ENCODE assay signal across 14 cellular contexts in genomic region chr18:13438507-13439056, GRCh38.
DNase-seq lines count a peak whose midpoint lies in the region; ATAC-seq and TF ChIP-seq lines count a peak whose summit lies in the region.
"Had no signal": no experiment of that assay in that cellular context is flagged by ENCODE, and none has a peak within 500 bp of the region (broad histone marks: within the 10 kb centered on the region; RNA-seq: fewer than 3 reads in every experiment).

No MANE protein-coding gene starts in this region.

- peak overlapping the region; percentile 56 for H3K4me3 Mint-ChIP-seq in activated T-cell treated with anti-CD3 and anti-CD28 coated beads, Interleukin-2, amount 50 U/mL, for 4 hours

- H3K9me2 ChIP-seq in OCI-LY1 (ENCODE audit: low read depth, low read length): no peaks in the 10 kb centered on the region

- H3K4me2 ChIP-seq in OCI-LY1 (ENCODE audit: low read length): peak overlapping the region; percentile 61
- H3K4me2 ChIP-seq: hepatocyte had no signal

- H3K36me3 ChIP-seq in OCI-LY1 (ENCODE audit: insufficient read depth, low read length): no peaks in the 10 kb centered on the region
- H3K36me3 ChIP-seq in ascending aorta: peaks cover 0 to 10% of the 10 kb centered on the region in 2 donors
- H3K36me3 ChIP-seq: upper lobe of right lung had no signal

- no peaks in the 10 kb centered on the region for H3K27me3 ChIP-seq in OCI-LY1 (ENCODE audit: insufficient read depth, low read length)
- H3K27me3 ChIP-seq in ascending aorta: no peaks in the 10 kb centered on the region
- H3K27me3 ChIP-seq: hepatocyte, upper lobe of right lung had no signal

- H3K27ac ChIP-seq in OCI-LY1 (ENCODE audit: low read depth, low read length, poor library complexity, severe bottlenecking) (peak overlapping the region; percentile 95), ascending aorta (peak overlapping the region; percentile 86 to 91)
- H3K27ac ChIP-seq: hepatocyte, upper lobe of right lung had no signal

- no peaks in the 10 kb centered on the region for H3K27me3 Mint-ChIP-seq in activated T-cell treated with anti-CD3 and anti-CD28 coated beads, Interleukin-2, amount 50 U/mL, for 4 hours (ENCODE audit: low read depth)

- no peaks in the 10 kb centered on the region for H3K9me3 Mint-ChIP-seq in activated T-cell treated with anti-CD3 and anti-CD28 coated beads, Interleukin-2, amount 50 U/mL, for 4 hours

- peaks cover 7% of the 10 kb centered on the region for H3F3A ChIP-seq in OCI-LY1 (ENCODE audit: insufficient read depth, low read length)

- peak; percentile 54 to 58 for ATAC-seq in activated T-cell treated with anti-CD3 and anti-CD28 coated beads, Interleukin-2, amount 50 U/mL, for 4 hours
- peak; percentile 30 for ATAC-seq in stimulated activated naive CD8-positive, alpha-beta T cell treated with anti-CD3 and anti-CD28 coated beads, Interleukin-15, Interleukin-2, amounts not matched to agents 100 U/mL and 50 U/mL, for 24 hours
- ATAC-seq in HG03342 (IDR thresholded peaks at IDR 0.05; ENCODE audit: unreplicated experiment): no peak
- ATAC-seq: upper lobe of right lung had no signal

- H3K9me3 ChIP-seq in OCI-LY1 (ENCODE audit: low read length): no peaks in the 10 kb centered on the region
- H3K9me3 ChIP-seq in ascending aorta: no peaks in the 10 kb centered on the region
- H3K9me3 ChIP-seq: upper lobe of right lung had no signal

- intact Hi-C loops in ascending aorta (cut with DNase I): loop anchor here (5.0 kb wide), 4 partner anchors 56 to 171 kb away; no protein-coding TSS in a partner anchor

- H3K4me1 Mint-ChIP-seq in activated T-cell treated with anti-CD3 and anti-CD28 coated beads, Interleukin-2, amount 50 U/mL, for 4 hours (ENCODE audit: low read depth): peaks cover 55% of the 10 kb centered on the region

- H3K79me2 ChIP-seq in OCI-LY1 (ENCODE audit: insufficient read depth, low read length): no peaks in the 10 kb centered on the region
- H3K79me2 ChIP-seq: hepatocyte had no signal

- no peak overlapping the region for H2AFZ ChIP-seq in OCI-LY1 (ENCODE audit: low read length)
- H2AFZ ChIP-seq: hepatocyte had no signal

- H3K9ac ChIP-seq in OCI-LY1 (ENCODE audit: low read length): peak overlapping the region; percentile 51

- no peak for DNase-seq in activated T-cell treated with anti-CD3 and anti-CD28 coated beads, Interleukin-2, amount 50 U/mL, for 4 hours
- DNase-seq in activated T-cell treated with anti-CD3 and anti-CD28 coated beads, Interleukin-2, amount 50 U/mL, for 48 hours: no peak
- DNase-seq in ascending aorta (ENCODE audit: low spot score in 2 of 2) (no peak), GF-D8 (lab: John Stamatoyannopoulos, UW) (no peak), NCI-H2196 (lab: John Stamatoyannopoulos, UW; ENCODE audit: unreplicated experiment) (no peak)
- DNase-seq in stimulated activated naive CD8-positive, alpha-beta T cell treated with anti-CD3 and anti-CD28 coated beads, Interleukin-15, Interleukin-2, amounts not matched to agents 100 U/mL and 50 U/mL, for 24 hours: no peak
- DNase-seq: Calu3, kidney, NCI-H1092, NCI-H774, upper lobe of right lung had no signal

- H4K20me1 ChIP-seq in OCI-LY1 (ENCODE audit: insufficient read depth, low read length): no peaks in the 10 kb centered on the region

- H3K4me3 ChIP-seq in OCI-LY1 (ENCODE audit: low read depth, low read length, poor library complexity, severe bottlenecking) (peak overlapping the region; percentile 36), ascending aorta (no peak overlapping the region)
- H3K4me3 ChIP-seq: hepatocyte, upper lobe of right lung had no signal

- TF ChIP-seq CTCF in OCI-LY1 (IDR thresholded peaks at IDR 0.05; ENCODE audit: low read length) (no peak; the same call in 1 of the 2 replicates), ascending aorta (IDR thresholded peaks at IDR 0.05) (no peak)

- no peaks in the 10 kb centered on the region for H3K36me3 Mint-ChIP-seq in activated T-cell treated with anti-CD3 and anti-CD28 coated beads, Interleukin-2, amount 50 U/mL, for 4 hours (ENCODE audit: insufficient read depth)

- peaks cover 64% of the 10 kb centered on the region for H3K4me1 ChIP-seq in OCI-LY1 (ENCODE audit: insufficient read depth, low read length, severe bottlenecking)
- peaks cover 3 to 43% of the 10 kb centered on the region in 2 donors for H3K4me1 ChIP-seq in ascending aorta
